Comparison of ENCODE assay signal across 23 cellular contexts in the genomic region with DNA sequence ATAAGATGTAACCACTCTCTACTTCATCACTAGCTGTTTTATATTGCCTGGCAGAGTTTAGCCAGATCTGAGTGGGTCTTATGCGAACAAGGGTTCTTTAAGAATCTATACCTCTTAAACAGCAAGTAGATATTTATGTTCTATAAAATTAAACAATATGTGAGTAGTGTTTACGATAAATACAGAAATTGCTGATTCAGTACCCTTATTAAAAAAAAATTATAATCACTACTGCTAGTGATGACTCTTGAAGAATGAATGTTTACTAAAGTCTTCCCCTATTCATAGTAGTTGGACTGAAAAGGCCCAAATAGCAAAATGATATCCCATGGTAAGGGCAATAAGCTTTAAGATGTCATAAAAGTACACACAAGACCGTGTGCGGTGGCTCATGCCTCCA.
DNase-seq lines count a peak whose midpoint lies in the region; ATAC-seq, FAIRE-seq and TF ChIP-seq lines count a peak whose summit lies in the region.
"Had no signal": no experiment of that assay in that cellular context is flagged by ENCODE, and none has a peak within 500 bp of the region (broad histone marks: within the 10 kb centered on the region; RNA-seq: fewer than 3 reads in every experiment).

No MANE protein-coding gene starts in this region.

- intact Hi-C loops in lower leg skin (cut with DNase I; ENCODE audit: low total_unique reads): no loop called here

- CTCF ChIA-PET in A549 (lab: Yijun Ruan, JAX): interaction anchor here (1.4 to 1.6 kb wide), 3 partner anchors 12 to 72 kb away, joined by 3 to 4 read pairs (median 3); no protein-coding TSS in a partner anchor
- CTCF ChIA-PET in CD8-positive, alpha-beta memory T cell (lab: Charles Lee): no interaction called here

- H3K27me3 ChIP-seq in GM23338 (ENCODE audit: insufficient read depth): no peaks in the 10 kb centered on the region
- no peaks in the 10 kb centered on the region for H3K27me3 ChIP-seq in osteoblast (ENCODE audit: insufficient read depth, low read length)
- H3K27me3 ChIP-seq in CD8-positive, alpha-beta memory T cell (ENCODE audit: insufficient read depth, low read length, poor library complexity, severe bottlenecking): no peaks in the 10 kb centered on the region
- H3K27me3 ChIP-seq: BLaER1 had no signal

- TF ChIP-seq RAD21 in A549 (conservative IDR thresholded peaks at IDR 0.05 in 1 of 2, IDR thresholded peaks at IDR 0.05 in 1 of 2): no peak

- H3K27me3 Mint-ChIP-seq in GM23338 (ENCODE audit: insufficient read depth, low read depth, poor library complexity): peaks cover 1% of the 10 kb centered on the region
- no peaks in the 10 kb centered on the region for H3K27me3 Mint-ChIP-seq in CD8-positive, alpha-beta memory T cell
- H3K27me3 Mint-ChIP-seq: B cell; CD4-positive, CD25-positive, alpha-beta regulatory T cell had no signal

- no peaks in the 10 kb centered on the region for H3K79me2 ChIP-seq in GM23338 (replicated peaks; ENCODE audit: insufficient read depth)
- H3K79me2 ChIP-seq in osteoblast (ENCODE audit: insufficient read depth, low read length): no peaks in the 10 kb centered on the region

- H3K27ac ChIP-seq in A549 (0 out of 6 replicates have a peak overlapping the region, but pooled peaks of 1 of the 2 experiments have one; percentile 39), GM23338 (ENCODE audit: low read depth) (no peak overlapping the region), SK-N-MC (peak overlapping the region; percentile 29; the same call in 1 of the 2 replicates), osteoblast (ENCODE audit: low read depth, low read length) (no peak overlapping the region)
- H3K27ac ChIP-seq in CD8-positive, alpha-beta memory T cell (ENCODE audit: low read depth, low read length): no peak overlapping the region
- H3K27ac ChIP-seq: BLaER1, C4-2B had no signal

- WGBS in A549 (ENCODE audit: missing lambda C conversion rate): 97% methylated on average over 4 of the region's 4 CpGs
- WGBS in lower leg skin, 2 donors: 96 to 97% methylated on average over 4 of the region's 4 CpGs

- no peaks in the 10 kb centered on the region for H3K9me3 ChIP-seq in A549
- H3K9me3 ChIP-seq in SK-N-MC (ENCODE audit: low read depth, low read length): no peaks in the 10 kb centered on the region
- H3K9me3 ChIP-seq in osteoblast (ENCODE audit: low read depth, low read length): no peaks in the 10 kb centered on the region
- H3K9me3 ChIP-seq in CD8-positive, alpha-beta memory T cell (ENCODE audit: low read length): no peaks in the 10 kb centered on the region
- H3K9me3 ChIP-seq: BLaER1 had no signal

- POLR2A ChIA-PET in A549 (lab: Yijun Ruan, JAX): no interaction called here
- POLR2A ChIA-PET in CD8-positive, alpha-beta memory T cell (lab: Charles Lee): no interaction called here

- no peaks in the 10 kb centered on the region for H3K9me2 ChIP-seq in GM23338 (ENCODE audit: insufficient read depth)

- no peak for TF ChIP-seq EP300 in A549 (IDR thresholded peaks at IDR 0.05)

- peaks cover 6% of the 10 kb centered on the region; the same call in 2 of the 3 replicates for H3K4me1 Mint-ChIP-seq in GM23338
- H3K4me1 Mint-ChIP-seq in CD8-positive, alpha-beta memory T cell: peaks cover 12 to 26% (median 24%) of the 10 kb centered on the region in 3 donors

- peak overlapping the region; percentile 76; the same call in 1 of the 2 replicates for H3K27ac Mint-ChIP-seq in GM23338
- H3K27ac Mint-ChIP-seq in CD8-positive, alpha-beta memory T cell: peak overlapping the region in 1 of 8 donors; percentile 3
- H3K27ac Mint-ChIP-seq: B cell had no signal

- H3K36me3 Mint-ChIP-seq in GM23338 (ENCODE audit: low read depth): peaks cover 25% of the 10 kb centered on the region
- peaks cover 0 to 57% (median 15%) of the 10 kb centered on the region in 3 donors for H3K36me3 Mint-ChIP-seq in CD8-positive, alpha-beta memory T cell

- H2AFZ ChIP-seq in GM23338 (no peak overlapping the region), osteoblast (ENCODE audit: low read length) (no peak overlapping the region)

- no peaks in the 10 kb centered on the region for H3K9me3 Mint-ChIP-seq in GM23338
- H3K9me3 Mint-ChIP-seq in CD8-positive, alpha-beta memory T cell: peaks cover 0 to 1% (median 0%) of the 10 kb centered on the region in 5 donors
- H3K9me3 Mint-ChIP-seq: CD4-positive, CD25-positive, alpha-beta regulatory T cell; CD8-positive, alpha-beta T cell had no signal

- DNase-seq in A549 (ENCODE audit: low read depth in 1 of 2, low spot score in 1 of 2) (no peak), GM23338 (ENCODE audit: low spot score) (no peak), SK-N-MC (ENCODE audit: low read depth, low spot score) (no peak), osteoblast (ENCODE audit: insufficient read length, low spot score, missing footprints) (peak; percentile 45), lower leg skin (ENCODE audit: low spot score in 2 of 2) (no peak)
- DNase-seq in stimulated activated CD4-positive, alpha-beta T cell treated with anti-CD3 and anti-CD28 coated beads, Interleukin-15, amount 100 ng/mL, for 24 hours: no peak
- DNase-seq in CD8-positive, alpha-beta memory T cell: no peak
- no peak for DNase-seq in activated CD4-positive, alpha-beta T cell treated with anti-CD3 and anti-CD28 coated beads for 4 hours
- DNase-seq: CD4-positive, CD25-positive, alpha-beta regulatory T cell; CD8-positive, alpha-beta T cell; DMS 273 treated with DMSO at 0.1 percent for 48 hours; DMS79; EL; GDM1; GOT3; HCEC 1CT had no signal

- no peaks in the 10 kb centered on the region for H4K20me1 ChIP-seq in GM23338 (replicated peaks; ENCODE audit: insufficient read depth)
- H4K20me1 ChIP-seq in osteoblast (ENCODE audit: insufficient read depth, low read length): no peaks in the 10 kb centered on the region
- H4K20me1 ChIP-seq: BLaER1 had no signal

- no peaks in the 10 kb centered on the region for H3F3A ChIP-seq in GM23338 (replicated peaks; ENCODE audit: low read depth)

- FAIRE-seq in A549 (lab: Jason Lieb, UNC): no peak
- FAIRE-seq: D721Med, GM12891, GM18507, H54 had no signal

- H3K4me3 ChIP-seq in A549 (no peak overlapping the region), GM23338 (no peak overlapping the region), SK-N-MC (no peak overlapping the region), osteoblast (ENCODE audit: insufficient read depth, low read length) (no peak overlapping the region), lower leg skin (ENCODE audit: low read depth, poor library complexity, severe bottlenecking) (no peak overlapping the region)
- no peak overlapping the region for H3K4me3 ChIP-seq in CD8-positive, alpha-beta memory T cell (ENCODE audit: low read length)
- H3K4me3 ChIP-seq: BLaER1 had no signal

- no peak for TF ChIP-seq CTCF in A549 (IDR thresholded peaks at IDR 0.05)
- no peak for TF ChIP-seq CTCF in GM23338 (conservative IDR thresholded peaks at IDR 0.05; ENCODE audit: low read depth in 2 of 2)
- no peak for TF ChIP-seq CTCF in osteoblast (IDR thresholded peaks at IDR 0.05; ENCODE audit: extremely low read depth, low read depth, low read length)
- no peak for TF ChIP-seq CTCF in lower leg skin (IDR thresholded peaks at IDR 0.05)

- H3K9ac ChIP-seq in SK-N-MC (ENCODE audit: insufficient read length): no peak overlapping the region
- H3K9ac ChIP-seq: BLaER1 had no signal

- TF ChIP-seq POLR2A in A549 (IDR thresholded peaks at IDR 0.05; ENCODE audit: low read length) (no peak), lower leg skin (IDR thresholded peaks at IDR 0.05) (no peak)

- H3K4me1 ChIP-seq in A549: no peaks in the 10 kb centered on the region
- H3K4me1 ChIP-seq in GM23338 (ENCODE audit: insufficient read depth): no peaks in the 10 kb centered on the region
- no peaks in the 10 kb centered on the region for H3K4me1 ChIP-seq in osteoblast (ENCODE audit: insufficient read depth, low read length)
- H3K4me1 ChIP-seq in CD8-positive, alpha-beta memory T cell (ENCODE audit: insufficient read depth, low read length): no peaks in the 10 kb centered on the region
- H3K4me1 ChIP-seq: BLaER1 had no signal

- ATAC-seq in A549: no peak
- ATAC-seq in GM23338: no peak
- ATAC-seq: CD8-positive, alpha-beta T cell had no signal

- H3K4me2 ChIP-seq in A549: no peak overlapping the region
- no peak overlapping the region for H3K4me2 ChIP-seq in GM23338
- H3K4me2 ChIP-seq in osteoblast (ENCODE audit: insufficient read depth, low read length): no peak overlapping the region
- H3K4me2 ChIP-seq: BLaER1 had no signal

- no peak overlapping the region for H3K4me3 Mint-ChIP-seq in GM23338
- no peak overlapping the region for H3K4me3 Mint-ChIP-seq in CD8-positive, alpha-beta memory T cell
- H3K4me3 Mint-ChIP-seq: B cell; CD4-positive, CD25-positive, alpha-beta regulatory T cell; CD8-positive, alpha-beta T cell had no signal

- H3K36me3 ChIP-seq in GM23338 (ENCODE audit: insufficient read depth) (peaks cover 4% of the 10 kb centered on the region), SK-N-MC (ENCODE audit: insufficient read depth, low read length) (peaks cover 30% of the 10 kb centered on the region), osteoblast (ENCODE audit: insufficient read depth, low read length) (peaks cover 31% of the 10 kb centered on the region)
- H3K36me3 ChIP-seq in CD8-positive, alpha-beta memory T cell (ENCODE audit: insufficient read depth, low read length): peaks cover 13% of the 10 kb centered on the region

TF ChIP-seq in A549, 52 proteins besides CTCF, POLR2A, EP300 and RAD21 (continues in another document):
- no peak for TF ChIP-seq HOXB5 (CRISPR knock-in tag; IDR thresholded peaks at IDR 0.05)
- TF ChIP-seq BHLHE40 (IDR thresholded peaks at IDR 0.05; ENCODE audit: low read depth, low read length): no peak

TF ChIP-seq in GM23338, 12 proteins besides CTCF, POLR2A, EP300 and RAD21 (continues in another document):
- TF ChIP-seq EZH2 (IDR thresholded peaks at IDR 0.05; ENCODE audit: low read depth, unreplicated experiment): no peak
- no peak for TF ChIP-seq ZNF114 (CRISPR knock-in tag; IDR thresholded peaks at IDR 0.05)
- TF ChIP-seq ZNF331 (CRISPR knock-in tag; IDR thresholded peaks at IDR 0.05; ENCODE audit: low read depth): no peak
- no peak for TF ChIP-seq NANOG (IDR thresholded peaks at IDR 0.05; ENCODE audit: borderline replicate concordance)
